7 cellular contexts compared by ENCODE assay signal in the genomic region with DNA sequence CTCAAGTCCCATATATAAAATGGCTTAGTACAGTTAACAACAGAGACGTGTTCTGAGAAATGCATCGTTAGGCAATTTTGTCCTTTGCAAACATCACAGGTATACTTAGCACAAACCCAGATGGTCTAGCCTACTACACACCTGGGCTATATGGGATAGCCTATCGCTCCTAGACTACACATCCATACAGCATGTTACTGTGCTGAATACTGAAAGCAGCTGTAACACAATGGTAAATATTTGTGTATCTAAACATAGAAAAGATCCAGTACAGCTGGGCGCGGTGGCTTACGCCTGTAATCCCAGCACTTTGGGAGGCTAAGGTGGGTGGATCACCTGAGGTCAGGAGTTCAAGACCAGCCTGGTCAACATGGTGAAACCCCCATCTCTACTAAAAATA. TPM values are rescaled to one million over a fixed set of nuclear protein-coding genes. Genes with fewer than 3 reads are reported as not detected.
DNase-seq lines count a peak whose midpoint lies in the region; ATAC-seq and TF ChIP-seq lines count a peak whose summit lies in the region.
"Not testable (repeated sequence)": the region's sequence is repeated elsewhere in the genome, so short reads cannot be mapped to it uniquely, and the experiment has no call there.

No MANE protein-coding gene starts in this region.

- POLR2A ChIA-PET in Caco-2 (lab: Charles Lee): not testable (repeated sequence)

- H3K9me3 Mint-ChIP-seq in Caco-2 (ENCODE audit: unreplicated experiment); activated T-helper 17 cell treated with anti-CD3 and anti-CD28 coated beads, Interleukin-2, amount 50 U/mL, for 72 hours; effector memory CD8-positive, alpha-beta T cell; nephron; stimulated activated memory B cell treated with anti-CD40 and anti-IgM and Interleukin-4, amounts not matched to agents 10 μg/mL and 1 μg/mL and 100 μg/mL, for 72 hours: not testable (repeated sequence)

- not testable (repeated sequence) for ATAC-seq in activated T-helper 17 cell treated with anti-CD3 and anti-CD28 coated beads, Interleukin-2, amount 50 U/mL, for 72 hours (replicated peaks); effector memory CD8-positive, alpha-beta T cell (replicated peaks); stimulated activated memory B cell treated with anti-CD40 and anti-IgM and Interleukin-4, amounts not matched to agents 10 μg/mL and 1 μg/mL and 100 μg/mL, for 72 hours
- peak; percentile 1 for ATAC-seq in mucosa of descending colon

- not testable (repeated sequence) for TF ChIP-seq POLR2A in Peyer's patch (IDR thresholded peaks at IDR 0.05)

- peaks cover 31% of the 10 kb centered on the region for H3K36me3 Mint-ChIP-seq in Caco-2 (ENCODE audit: insufficient read depth, unreplicated experiment)
- peaks cover 27% of the 10 kb centered on the region for H3K36me3 Mint-ChIP-seq in activated T-helper 17 cell treated with anti-CD3 and anti-CD28 coated beads, Interleukin-2, amount 50 U/mL, for 72 hours (ENCODE audit: low read depth)
- peaks cover 34% of the 10 kb centered on the region for H3K36me3 Mint-ChIP-seq in effector memory CD8-positive, alpha-beta T cell (ENCODE audit: insufficient read depth)
- not testable (repeated sequence) for H3K36me3 Mint-ChIP-seq in nephron (ENCODE audit: low read depth); stimulated activated memory B cell treated with anti-CD40 and anti-IgM and Interleukin-4, amounts not matched to agents 10 μg/mL and 1 μg/mL and 100 μg/mL, for 72 hours

- H3K4me1 Mint-ChIP-seq in Caco-2 (ENCODE audit: low read depth, unreplicated experiment): peaks cover 15% of the 10 kb centered on the region
- H3K4me1 Mint-ChIP-seq in activated T-helper 17 cell treated with anti-CD3 and anti-CD28 coated beads, Interleukin-2, amount 50 U/mL, for 72 hours: not testable (repeated sequence)
- peaks cover 12 to 17% of the 10 kb centered on the region in 2 donors for H3K4me1 Mint-ChIP-seq in effector memory CD8-positive, alpha-beta T cell (ENCODE audit: low read depth in 2 of 2)
- H3K4me1 Mint-ChIP-seq in nephron: peaks cover 15% of the 10 kb centered on the region
- peaks cover 21% of the 10 kb centered on the region for H3K4me1 Mint-ChIP-seq in stimulated activated memory B cell treated with anti-CD40 and anti-IgM and Interleukin-4, amounts not matched to agents 10 μg/mL and 1 μg/mL and 100 μg/mL, for 72 hours

- TF ChIP-seq CTCF in Caco-2 (IDR thresholded peaks at IDR 0.05; ENCODE audit: insufficient read depth in 1 of 2, low read depth in 1 of 2, low read length in 1 of 2, severe bottlenecking in 1 of 2, unreplicated experiment in 1 of 2); Peyer's patch (IDR thresholded peaks at IDR 0.05); mucosa of descending colon (IDR thresholded peaks at IDR 0.05); nephron (IDR thresholded peaks at IDR 0.05; ENCODE audit: unreplicated experiment in 3 of 3): not testable (repeated sequence)

- H3K27me3 ChIP-seq in Caco-2 (replicated peaks; ENCODE audit: control insufficient read depth, insufficient read depth, low read length); Peyer's patch: not testable (repeated sequence)

- H3K9me3 ChIP-seq in Caco-2, Peyer's patch, mucosa of descending colon: not testable (repeated sequence)

- peak overlapping the region; percentile 45 for H3K4me3 Mint-ChIP-seq in Caco-2 (ENCODE audit: unreplicated experiment)
- peak overlapping the region; percentile 21 for H3K4me3 Mint-ChIP-seq in activated T-helper 17 cell treated with anti-CD3 and anti-CD28 coated beads, Interleukin-2, amount 50 U/mL, for 72 hours
- peak overlapping the region; percentile 32 to 58 for H3K4me3 Mint-ChIP-seq in effector memory CD8-positive, alpha-beta T cell
- H3K4me3 Mint-ChIP-seq in nephron: peak overlapping the region; percentile 56 to 64 (median 63)
- H3K4me3 Mint-ChIP-seq in stimulated activated memory B cell treated with anti-CD40 and anti-IgM and Interleukin-4, amounts not matched to agents 10 μg/mL and 1 μg/mL and 100 μg/mL, for 72 hours: peak overlapping the region; percentile 13

- not testable (repeated sequence) for BruUV-seq in Caco-2 (replicated peaks; lab: Mats Ljungman, UMichigan)

- peak overlapping the region in 1 of 4 donors; percentile 18 for H3K27ac ChIP-seq in Peyer's patch

- intact Hi-C loops in Caco-2 (cut with micrococcal nuclease; ENCODE audit: unreplicated experiment); mucosa of descending colon (cut with DNase I, micrococcal nuclease): not testable (repeated sequence)

- not testable (repeated sequence) for H3K27ac Mint-ChIP-seq in Caco-2 (ENCODE audit: unreplicated experiment); activated T-helper 17 cell treated with anti-CD3 and anti-CD28 coated beads, Interleukin-2, amount 50 U/mL, for 72 hours; stimulated activated memory B cell treated with anti-CD40 and anti-IgM and Interleukin-4, amounts not matched to agents 10 μg/mL and 1 μg/mL and 100 μg/mL, for 72 hours
- H3K27ac Mint-ChIP-seq in effector memory CD8-positive, alpha-beta T cell: peak overlapping the region in 1 of 2 donors; percentile 38
- peak overlapping the region; percentile 33 to 74 (median 71) for H3K27ac Mint-ChIP-seq in nephron

- not testable (repeated sequence) for DNase-seq in Caco-2; effector memory CD8-positive, alpha-beta T cell; mucosa of descending colon
- peak in 2 of 3 donors; percentile 20 to 37 for DNase-seq in Peyer's patch

- CTCF ChIA-PET in Caco-2 (lab: Charles Lee): not testable (repeated sequence)

- not testable (repeated sequence) for H3K27me3 Mint-ChIP-seq in Caco-2 (ENCODE audit: insufficient read depth, unreplicated experiment); activated T-helper 17 cell treated with anti-CD3 and anti-CD28 coated beads, Interleukin-2, amount 50 U/mL, for 72 hours; effector memory CD8-positive, alpha-beta T cell; nephron (ENCODE audit: low read depth); stimulated activated memory B cell treated with anti-CD40 and anti-IgM and Interleukin-4, amounts not matched to agents 10 μg/mL and 1 μg/mL and 100 μg/mL, for 72 hours

- not testable (repeated sequence) for H3K4me3 ChIP-seq in Caco-2 (ENCODE audit: low read depth, low read length); Peyer's patch; mucosa of descending colon

- H3K36me3 ChIP-seq in Caco-2 (ENCODE audit: control insufficient read depth, insufficient read depth, low read length); Peyer's patch; mucosa of descending colon (ENCODE audit: low read depth): not testable (repeated sequence)

- H3K4me1 ChIP-seq in Caco-2 (peaks cover 17% of the 10 kb centered on the region), Peyer's patch (peaks cover 0 to 15% (median 3%) of the 10 kb centered on the region in 4 donors), mucosa of descending colon (ENCODE audit: low read depth) (peaks cover 35% of the 10 kb centered on the region)

RNA-seq across cellular contexts. Expression of a gene that starts 2.2 kb away (rescaled TPM):
- total RNA-seq in Caco-2 (2022) (271 and 276 TPM in 2 replicates), Peyer's patch (100 to 1,000 TPM; 130 to 282 (median 156) TPM), mucosa of descending colon (100 to 1,000 TPM; 107 to 141 (median 115) TPM)
- total RNA-seq in activated T-helper 17 cell treated with anti-CD3 and anti-CD28 coated beads, Interleukin-2, amount 50 U/mL, for 72 hours: 100 to 1,000 TPM; 110 to 138 TPM

Comparison
In these comparisons a context has a peak if more than half of its experiments do, and no peak if none do; other contexts are left out.
1. H3K4me3 Mint-ChIP-seq: peak in every context shown above with its lines; median percentile 63 in nephron; 45 in Caco-2; 45 in effector memory CD8-positive, alpha-beta T cell; 21 in activated T-helper 17 cell treated with anti-CD3 and anti-CD28 coated beads, Interleukin-2, amount 50 U/mL, for 72 hours; 13 in stimulated activated memory B cell treated with anti-CD40 and anti-IgM and Interleukin-4, amounts not matched to agents 10 μg/mL and 1 μg/mL and 100 μg/mL, for 72 hours.